24 cellular contexts compared by ENCODE assay signal in the genomic region with DNA sequence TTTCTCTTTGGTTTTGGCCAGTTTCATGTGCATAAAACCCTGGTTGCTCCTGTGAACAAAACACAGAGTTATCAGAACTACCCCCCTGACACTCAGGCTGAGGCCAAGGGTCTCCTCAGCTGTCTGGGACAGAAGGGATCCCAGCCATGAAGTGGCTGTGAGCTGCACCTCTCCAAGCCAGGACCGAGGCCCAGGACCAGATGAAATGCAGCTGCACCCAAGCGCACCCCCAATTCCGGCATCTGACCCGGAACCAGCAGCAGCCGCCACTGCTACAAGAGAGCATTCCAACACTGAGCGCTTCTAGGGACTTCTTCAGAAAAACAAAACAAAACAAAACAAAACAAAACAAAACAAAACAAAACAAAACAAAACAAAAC.
"Had no signal": no experiment of that assay in that cellular context is flagged by ENCODE, and none has a peak within 500 bp of the region (broad histone marks: within the 10 kb centered on the region; RNA-seq: fewer than 3 reads in every experiment).

No MANE protein-coding gene starts in this region.

- H3K36me3 ChIP-seq: breast epithelium, transverse colon had no signal

- H3K9me3 Mint-ChIP-seq: activated naive CD4-positive, alpha-beta T cell treated with anti-CD3 and anti-CD28 coated beads, Interleukin-2, amount 10 ng/mL, durations not matched to agents 7 days and 5 days; central memory CD8-positive, alpha-beta T cell; dendritic cell treated with granulocyte-macrophage colony-stimulating factor and Interleukin-4, amounts not matched to agents 40 ng/mL and 50 ng/mL, for 4 days; endodermal cell; naive thymus-derived CD8-positive, alpha-beta T cell; neural crest cell; T-helper 2 cell treated with Interferon-gamma antibody and Interleukin-4, amounts not matched to agents 5 μg/mL and 100 μg/mL, for 36 hours had no signal

- H3K36me3 Mint-ChIP-seq: activated naive CD4-positive, alpha-beta T cell treated with anti-CD3 and anti-CD28 coated beads, Interleukin-2, amount 10 ng/mL, durations not matched to agents 7 days and 5 days; naive thymus-derived CD8-positive, alpha-beta T cell had no signal

- DNase-seq: activated CD4-positive, alpha-beta T cell treated with anti-CD3 and anti-CD28 coated beads for 4 hours; activated CD4-positive, alpha-beta T cell treated with anti-CD3 and anti-CD28 coated beads, Interleukin-2, amount 50 U/mL, for 4 hours; activated CD4-positive, CD25-positive, alpha-beta regulatory T cell; activated CD8-positive, alpha-beta memory T cell treated with anti-CD3 and anti-CD28 coated beads for 24 hours; activated gamma-delta T cell; amygdala; foreskin keratinocyte; left ventricle myocardium inferior; midbrain; naive thymus-derived CD8-positive, alpha-beta T cell; right cardiac atrium; stimulated activated CD4-positive, alpha-beta T cell treated with anti-CD3 and anti-CD28 coated beads, Interleukin-2, amount 100 ng/mL, for 48 hours; T-helper 1 cell; testis; transverse colon had no signal

- H3K4me3 ChIP-seq: breast epithelium, esophagus muscularis mucosa, left ventricle myocardium inferior, testis, transverse colon had no signal

- H3K4me3 Mint-ChIP-seq: activated naive CD4-positive, alpha-beta T cell treated with anti-CD3 and anti-CD28 coated beads, Interleukin-2, amount 10 ng/mL, durations not matched to agents 7 days and 5 days; central memory CD8-positive, alpha-beta T cell; dendritic cell treated with granulocyte-macrophage colony-stimulating factor and Interleukin-4, amounts not matched to agents 40 ng/mL and 50 ng/mL, for 4 days; endodermal cell; naive thymus-derived CD8-positive, alpha-beta T cell; T-helper 2 cell treated with Interferon-gamma antibody and Interleukin-4, amounts not matched to agents 5 μg/mL and 100 μg/mL, for 36 hours had no signal

- H3K27me3 ChIP-seq: breast epithelium, esophagus muscularis mucosa, foreskin keratinocyte, testis, transverse colon had no signal

- H3K9me3 ChIP-seq: breast epithelium, esophagus muscularis mucosa, left ventricle myocardium inferior, testis, transverse colon had no signal

- H3K4me1 Mint-ChIP-seq: activated naive CD4-positive, alpha-beta T cell treated with anti-CD3 and anti-CD28 coated beads, Interleukin-2, amount 10 ng/mL, durations not matched to agents 7 days and 5 days; central memory CD8-positive, alpha-beta T cell; naive thymus-derived CD8-positive, alpha-beta T cell had no signal

- ATAC-seq: foreskin keratinocyte; right cardiac atrium; stimulated activated naive CD8-positive, alpha-beta T cell treated with anti-CD3 and anti-CD28 coated beads, Interleukin-15, Interleukin-2, amounts not matched to agents 100 U/mL and 50 U/mL, for 24 hours had no signal

- H3K4me1 ChIP-seq: breast epithelium, transverse colon had no signal

- H3K27me3 Mint-ChIP-seq: dendritic cell treated with granulocyte-macrophage colony-stimulating factor and Interleukin-4, amounts not matched to agents 40 ng/mL and 50 ng/mL, for 4 days; naive thymus-derived CD8-positive, alpha-beta T cell had no signal

- H3K27ac ChIP-seq: esophagus muscularis mucosa, foreskin keratinocyte, left ventricle myocardium inferior, testis, transverse colon had no signal

- H3K27ac Mint-ChIP-seq: activated naive CD4-positive, alpha-beta T cell treated with anti-CD3 and anti-CD28 coated beads, Interleukin-2, amount 10 ng/mL, durations not matched to agents 7 days and 5 days; dendritic cell treated with granulocyte-macrophage colony-stimulating factor and Interleukin-4, amounts not matched to agents 40 ng/mL and 50 ng/mL, for 4 days; T-helper 2 cell treated with Interferon-gamma antibody and Interleukin-4, amounts not matched to agents 5 μg/mL and 100 μg/mL, for 36 hours had no signal
